ENCODE assay signal across 9 cellular contexts in genomic region chr2:75416420-75417342, GRCh38.
DNase-seq lines count a peak whose midpoint lies in the region; ATAC-seq and TF ChIP-seq lines count a peak whose summit lies in the region.
"Had no signal": no experiment of that assay in that cellular context is flagged by ENCODE, and none has a peak within 500 bp of the region (broad histone marks: within the 10 kb centered on the region; RNA-seq: fewer than 3 reads in every experiment).

No MANE protein-coding gene starts in this region.

- H3K36me3 ChIP-seq in Karpas-422 (ENCODE audit: insufficient read depth, low read length) (no peaks in the 10 kb centered on the region; the same call in 1 of the 2 replicates), mesenchymal stem cell (ENCODE audit: control insufficient read depth in 1 of 2, insufficient read depth in 2 of 2, low read depth in 1 of 2, low read length in 2 of 2) (no peaks in the 10 kb centered on the region), adrenal gland (replicated peaks in 1 of 2) (no peaks in the 10 kb centered on the region), osteoblast (ENCODE audit: insufficient read depth, low read length) (no peaks in the 10 kb centered on the region)
- H3K36me3 ChIP-seq: neutrophil had no signal

- no peak overlapping the region for H3K14ac ChIP-seq in mesenchymal stem cell (ENCODE audit: low read length in 2 of 2)

- no peak overlapping the region for H2BK12ac ChIP-seq in mesenchymal stem cell (ENCODE audit: low read length in 2 of 2)

- no peak for TF ChIP-seq POLR2A in adrenal gland (IDR thresholded peaks at IDR 0.05)

- H3K9ac ChIP-seq in Karpas-422 (ENCODE audit: low read length) (peak overlapping the region; percentile 66), mesenchymal stem cell (ENCODE audit: low read length) (no peak overlapping the region)

- 8% methylated on average over 3 of the region's 5 CpGs for WGBS in mesenchymal stem cell
- WGBS in adrenal gland, 4 donors, result 36 to 41% (median 39%) methylated on average over 5 of the region's 5 CpGs

- DNase-seq in Karpas-422 (peak; percentile 94), mesenchymal stem cell (no peak), GM03348 (ENCODE audit: low spot score) (no peak), adrenal gland (no peak), LoVo (ENCODE audit: low spot score) (no peak), osteoblast (ENCODE audit: insufficient read length, low spot score, missing footprints) (no peak)

- no peak overlapping the region for H4K8ac ChIP-seq in mesenchymal stem cell (ENCODE audit: low read length)

- H3K9me3 ChIP-seq in Karpas-422 (ENCODE audit: low read length) (no peaks in the 10 kb centered on the region), mesenchymal stem cell (ENCODE audit: control insufficient read depth, low read length) (peaks cover under 1% of the 10 kb centered on the region), adrenal gland (replicated peaks in 1 of 3) (no peaks in the 10 kb centered on the region), osteoblast (ENCODE audit: low read depth, low read length) (no peaks in the 10 kb centered on the region)
- H3K9me3 ChIP-seq: neutrophil had no signal

- H2AK5ac ChIP-seq in mesenchymal stem cell (ENCODE audit: low read length, severe bottlenecking), result peak overlapping the region; percentile 20

- H4K91ac ChIP-seq in mesenchymal stem cell (ENCODE audit: low read length), result no peak overlapping the region

- no peak overlapping the region for H2BK120ac ChIP-seq in mesenchymal stem cell (ENCODE audit: low read depth, low read length)

- no peaks in the 10 kb centered on the region for H4K20me1 ChIP-seq in Karpas-422 (ENCODE audit: insufficient read depth, low read depth, low read length)
- no peaks in the 10 kb centered on the region for H4K20me1 ChIP-seq in osteoblast (ENCODE audit: insufficient read depth, low read length)

- no peak for TF ChIP-seq CTCF in adrenal gland (IDR thresholded peaks at IDR 0.05)
- TF ChIP-seq CTCF in osteoblast (IDR thresholded peaks at IDR 0.05; ENCODE audit: extremely low read depth, low read depth, low read length), result no peak

- peaks cover 33% of the 10 kb centered on the region for H3K4me1 ChIP-seq in Karpas-422 (ENCODE audit: low read length)
- peaks cover 2% of the 10 kb centered on the region for H3K4me1 ChIP-seq in mesenchymal stem cell (ENCODE audit: control insufficient read depth, insufficient read depth, low read depth, low read length)
- H3K4me1 ChIP-seq in adrenal gland (replicated peaks in 1 of 2), result no peaks in the 10 kb centered on the region
- no peaks in the 10 kb centered on the region for H3K4me1 ChIP-seq in osteoblast (ENCODE audit: insufficient read depth, low read length)

- H3K4me3 ChIP-seq in Karpas-422 (ENCODE audit: low read length) (peak overlapping the region; percentile 65), mesenchymal stem cell (ENCODE audit: insufficient read depth in 1 of 2, low read depth in 1 of 2, low read length in 2 of 2) (no peak overlapping the region), adrenal gland (no peak overlapping the region), osteoblast (ENCODE audit: insufficient read depth, low read length) (no peak overlapping the region)

- no peak overlapping the region for H3K18ac ChIP-seq in mesenchymal stem cell (ENCODE audit: low read depth in 1 of 2, low read length in 2 of 2)

- intact Hi-C loops in adrenal gland (cut with DNase I), result loop anchor here in 1 of 2 donors (10.0 kb wide), 1 partner anchor 492 kb away; no protein-coding TSS in a partner anchor

- no peaks in the 10 kb centered on the region for H3K79me2 ChIP-seq in Karpas-422 (ENCODE audit: low read length)
- H3K79me2 ChIP-seq in osteoblast (ENCODE audit: insufficient read depth, low read length), result no peaks in the 10 kb centered on the region

- H3K23ac ChIP-seq in mesenchymal stem cell (ENCODE audit: low read length in 2 of 2), result peak overlapping the region in 1 of 2 experiments; percentile 43

- H3K27ac ChIP-seq in Karpas-422 (ENCODE audit: low read length) (peak overlapping the region; percentile 73), mesenchymal stem cell (ENCODE audit: low read length, poor library complexity, severe bottlenecking) (no peak overlapping the region), adrenal gland (no peak overlapping the region), osteoblast (ENCODE audit: low read depth, low read length) (no peak overlapping the region)
- H3K27ac ChIP-seq: neutrophil had no signal

- H3K79me1 ChIP-seq in mesenchymal stem cell (replicated peaks; ENCODE audit: low read length, poor library complexity, severe bottlenecking), result no peaks in the 10 kb centered on the region

- ATAC-seq in GM18502 (IDR thresholded peaks at IDR 0.05; ENCODE audit: poor library complexity, unreplicated experiment) (peak; percentile 86), GM21717 (IDR thresholded peaks at IDR 0.05; ENCODE audit: unreplicated experiment) (peak; percentile 85)

- H2BK15ac ChIP-seq in mesenchymal stem cell (ENCODE audit: low read depth, poor library complexity, severe bottlenecking), result no peak overlapping the region

- H3K9me2 ChIP-seq in Karpas-422 (replicated peaks; ENCODE audit: insufficient read depth, low read length), result no peaks in the 10 kb centered on the region

- H2AFZ ChIP-seq in Karpas-422 (ENCODE audit: low read length) (peak overlapping the region; percentile 91), mesenchymal stem cell (ENCODE audit: low read depth, low read length) (no peak overlapping the region), osteoblast (ENCODE audit: low read length) (no peak overlapping the region)

- H3K27me3 ChIP-seq in Karpas-422 (ENCODE audit: low read length) (no peaks in the 10 kb centered on the region; the same call in 1 of the 2 replicates), mesenchymal stem cell (ENCODE audit: control insufficient read depth in 1 of 2, insufficient read depth in 1 of 2, low read length in 2 of 2) (peaks cover 4 to 17% of the 10 kb centered on the region in 2 experiments), adrenal gland (peaks cover 2% of the 10 kb centered on the region), osteoblast (ENCODE audit: insufficient read depth, low read length) (peaks cover 60% of the 10 kb centered on the region)

- H2BK5ac ChIP-seq in mesenchymal stem cell (ENCODE audit: low read depth, low read length, poor library complexity, severe bottlenecking), result no peak overlapping the region

- H3K4ac ChIP-seq in mesenchymal stem cell (ENCODE audit: low read depth in 1 of 2, low read length in 2 of 2), result no peak overlapping the region

- H3K4me2 ChIP-seq in Karpas-422 (ENCODE audit: low read depth, low read length, poor library complexity, severe bottlenecking) (peak overlapping the region; percentile 81), mesenchymal stem cell (ENCODE audit: low read length, poor library complexity, severe bottlenecking) (no peak overlapping the region), osteoblast (ENCODE audit: insufficient read depth, low read length) (no peak overlapping the region)
